ENCODE assay signal across 20 cellular contexts in the genomic region with DNA sequence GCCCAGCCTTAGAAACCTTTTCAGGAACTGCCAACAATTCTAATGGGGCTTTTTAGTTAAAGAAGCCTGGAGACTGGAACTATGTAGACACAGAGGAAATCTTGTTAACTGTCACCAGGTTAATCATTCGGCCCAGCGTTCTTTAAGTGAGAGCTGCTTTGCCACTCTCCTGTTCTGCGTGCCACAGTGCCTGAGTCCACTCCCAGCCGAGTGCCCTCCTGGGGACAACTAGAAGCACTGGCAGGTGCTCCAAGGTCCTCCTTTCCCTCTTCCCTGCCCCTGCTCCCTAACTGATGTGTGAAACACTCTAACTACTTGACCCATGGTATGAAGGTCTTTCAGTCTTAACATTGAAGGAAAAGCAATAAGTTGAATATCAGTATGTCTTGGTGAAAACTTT.
A peak's percentile ranks its signal among the peaks of the same experiment; 100 is the strongest.
DNase-seq lines count a peak whose midpoint lies in the region; ATAC-seq, FAIRE-seq and TF ChIP-seq lines count a peak whose summit lies in the region.
"Had no signal": no experiment of that assay in that cellular context is flagged by ENCODE, and none has a peak within 500 bp of the region (broad histone marks: within the 10 kb centered on the region; RNA-seq: fewer than 3 reads in every experiment).

No MANE protein-coding gene starts in this region.

- H3K27ac ChIP-seq in pancreas = peak overlapping the region in 1 of 4 donors; percentile 13
- no peak overlapping the region for H3K27ac ChIP-seq in CD4-positive, alpha-beta memory T cell (ENCODE audit: low read depth, low read length)
- H3K27ac ChIP-seq: 22Rv1, A549, C4-2B, HL-60 had no signal

- no peak for FAIRE-seq in pancreas (lab: Jason Lieb, UNC)
- FAIRE-seq: A549, GM12878 had no signal

- POLR2A ChIA-PET in CD4-positive, alpha-beta memory T cell (lab: Charles Lee; ENCODE audit: partially characterized antibody) = no interaction called here

- H3K4me3 ChIP-seq in pancreas = no peak overlapping the region
- H3K4me3 ChIP-seq in CD4-positive, alpha-beta memory T cell (ENCODE audit: low read length in 2 of 2) = no peak overlapping the region
- H3K4me3 ChIP-seq: A549, GM12878, HAP-1 had no signal

- intact Hi-C loops in pancreas (cut with DNase I) = no loop called here
- intact Hi-C loops in CD4-positive, alpha-beta memory T cell (cut with micrococcal nuclease) = no loop called here

- peaks cover 15 to 39% (median 26%) of the 10 kb centered on the region in 3 donors for H3K4me1 ChIP-seq in pancreas
- no peaks in the 10 kb centered on the region for H3K4me1 ChIP-seq in CD4-positive, alpha-beta memory T cell (ENCODE audit: insufficient read depth, low read length)
- H3K4me1 ChIP-seq: A549, HAP-1 had no signal

- CTCF ChIA-PET in CD4-positive, alpha-beta memory T cell (lab: Charles Lee; ENCODE audit: partially characterized antibody) = no interaction called here

- ATAC-seq in left lobe of liver (peak; percentile 32), pancreas (peak; percentile 36 to 57 (median 54)), GM21786 (IDR thresholded peaks at IDR 0.05; ENCODE audit: unreplicated experiment) (no peak)
- no peak for ATAC-seq in natural killer cell treated with Interleukin-12 subunit alpha and Interleukin-12 subunit beta and Interleukin-15 and Interleukin-18, amount 100 ng/mL, for 72 hours
- ATAC-seq: A549, GM12878 had no signal

- H3K36me3 Mint-ChIP-seq in CD4-positive, alpha-beta memory T cell = no peaks in the 10 kb centered on the region
- H3K36me3 Mint-ChIP-seq in natural killer cell treated with Interleukin-12 subunit alpha and Interleukin-12 subunit beta and Interleukin-15 and Interleukin-18, amount 100 ng/mL, for 72 hours = no peaks in the 10 kb centered on the region

- peaks cover 0 to 2% of the 10 kb centered on the region in 2 donors for H3K27me3 Mint-ChIP-seq in CD4-positive, alpha-beta memory T cell
- no peaks in the 10 kb centered on the region for H3K27me3 Mint-ChIP-seq in natural killer cell treated with Interleukin-12 subunit alpha and Interleukin-12 subunit beta and Interleukin-15 and Interleukin-18, amount 100 ng/mL, for 72 hours
- H3K27me3 Mint-ChIP-seq: CD4-positive, alpha-beta T cell had no signal

- H3K4me3 Mint-ChIP-seq in CD4-positive, alpha-beta memory T cell = no peak overlapping the region
- H3K4me3 Mint-ChIP-seq in natural killer cell treated with Interleukin-12 subunit alpha and Interleukin-12 subunit beta and Interleukin-15 and Interleukin-18, amount 100 ng/mL, for 72 hours = no peak overlapping the region
- H3K4me3 Mint-ChIP-seq: CD4-positive, alpha-beta T cell had no signal

- no peaks in the 10 kb centered on the region for H3K4me1 Mint-ChIP-seq in CD4-positive, alpha-beta memory T cell
- H3K4me1 Mint-ChIP-seq in natural killer cell treated with Interleukin-12 subunit alpha and Interleukin-12 subunit beta and Interleukin-15 and Interleukin-18, amount 100 ng/mL, for 72 hours (ENCODE audit: low read depth in 2 of 2) = no peaks in the 10 kb centered on the region

- no peaks in the 10 kb centered on the region for H3K9me3 ChIP-seq in pancreas
- no peaks in the 10 kb centered on the region for H3K9me3 ChIP-seq in CD4-positive, alpha-beta memory T cell (ENCODE audit: control insufficient read depth in 1 of 2, low read length in 2 of 2)
- H3K9me3 ChIP-seq: A549, HAP-1 had no signal

- no peak for TF ChIP-seq CTCF in pancreas (IDR thresholded peaks at IDR 0.05)

- no peaks in the 10 kb centered on the region for H3K27me3 ChIP-seq in pancreas
- H3K27me3 ChIP-seq in CD4-positive, alpha-beta memory T cell (ENCODE audit: insufficient read depth, low read length) = no peaks in the 10 kb centered on the region

- H3K27ac Mint-ChIP-seq in CD4-positive, alpha-beta memory T cell = no peak overlapping the region
- H3K27ac Mint-ChIP-seq in natural killer cell treated with Interleukin-12 subunit alpha and Interleukin-12 subunit beta and Interleukin-15 and Interleukin-18, amount 100 ng/mL, for 72 hours = no peak overlapping the region
- H3K27ac Mint-ChIP-seq: CD4-positive, alpha-beta T cell had no signal

- peak; percentile 3 for DNase-seq in DMS53 (lab: John Stamatoyannopoulos, UW)
- no peak for DNase-seq in DMS53 treated with DMSO at 0.1 percent for 48 hours (lab: John Stamatoyannopoulos, UW; ENCODE audit: unreplicated experiment)
- peak; percentile 3 for DNase-seq in NCI-H510A treated with DMSO at 0.1 percent for 48 hours (lab: John Stamatoyannopoulos, UW)
- DNase-seq in left lobe of liver (ENCODE audit: low spot score) = no peak
- peak in 2 of 6 donors; percentile 24 to 37 for DNase-seq in pancreas
- no peak for DNase-seq in CD4-positive, alpha-beta memory T cell
- no peak for DNase-seq in natural killer cell treated with Interleukin-12 subunit alpha and Interleukin-12 subunit beta and Interleukin-15 and Interleukin-18, amount 100 ng/mL, for 72 hours (ENCODE audit: low spot score)
- DNase-seq: AML-193; CD4-positive, alpha-beta T cell; DMS153; DND-41; EL; IMR-90 had no signal

- H3K9me3 Mint-ChIP-seq in CD4-positive, alpha-beta memory T cell = peaks cover 0 to 2% (median 0%) of the 10 kb centered on the region in 8 donors
- peaks cover 3% of the 10 kb centered on the region for H3K9me3 Mint-ChIP-seq in natural killer cell treated with Interleukin-12 subunit alpha and Interleukin-12 subunit beta and Interleukin-15 and Interleukin-18, amount 100 ng/mL, for 72 hours
- H3K9me3 Mint-ChIP-seq: CD4-positive, alpha-beta T cell had no signal

- 15 to 21% methylated on average over 4 of the region's 4 CpGs for WGBS in pancreas, 2 donors

- H3K36me3 ChIP-seq in pancreas = no peaks in the 10 kb centered on the region
- H3K36me3 ChIP-seq in CD4-positive, alpha-beta memory T cell (ENCODE audit: insufficient read depth, low read length) = no peaks in the 10 kb centered on the region
- H3K36me3 ChIP-seq: HAP-1 had no signal

Comparison
In these comparisons a context has a peak if more than half of its experiments do, and no peak if none do; other contexts are left out.
1. DNase-seq: peak in DMS53 (single experiment) and NCI-H510A treated with DMSO at 0.1 percent for 48 hours (single experiment); none in DMS53 treated with DMSO at 0.1 percent for 48 hours (single experiment), left lobe of liver (single experiment), CD4-positive, alpha-beta memory T cell (0 of 5) and natural killer cell treated with Interleukin-12 subunit alpha and Interleukin-12 subunit beta and Interleukin-15 and Interleukin-18, amount 100 ng/mL, for 72 hours (single experiment).
2. ATAC-seq: peak in left lobe of liver (single experiment) and pancreas (4 of 4); none in GM21786 (single experiment) and natural killer cell treated with Interleukin-12 subunit alpha and Interleukin-12 subunit beta and Interleukin-15 and Interleukin-18, amount 100 ng/mL, for 72 hours (0 of 2).